Comparison of ENCODE assay signal across 8 cellular contexts in the genomic region with DNA sequence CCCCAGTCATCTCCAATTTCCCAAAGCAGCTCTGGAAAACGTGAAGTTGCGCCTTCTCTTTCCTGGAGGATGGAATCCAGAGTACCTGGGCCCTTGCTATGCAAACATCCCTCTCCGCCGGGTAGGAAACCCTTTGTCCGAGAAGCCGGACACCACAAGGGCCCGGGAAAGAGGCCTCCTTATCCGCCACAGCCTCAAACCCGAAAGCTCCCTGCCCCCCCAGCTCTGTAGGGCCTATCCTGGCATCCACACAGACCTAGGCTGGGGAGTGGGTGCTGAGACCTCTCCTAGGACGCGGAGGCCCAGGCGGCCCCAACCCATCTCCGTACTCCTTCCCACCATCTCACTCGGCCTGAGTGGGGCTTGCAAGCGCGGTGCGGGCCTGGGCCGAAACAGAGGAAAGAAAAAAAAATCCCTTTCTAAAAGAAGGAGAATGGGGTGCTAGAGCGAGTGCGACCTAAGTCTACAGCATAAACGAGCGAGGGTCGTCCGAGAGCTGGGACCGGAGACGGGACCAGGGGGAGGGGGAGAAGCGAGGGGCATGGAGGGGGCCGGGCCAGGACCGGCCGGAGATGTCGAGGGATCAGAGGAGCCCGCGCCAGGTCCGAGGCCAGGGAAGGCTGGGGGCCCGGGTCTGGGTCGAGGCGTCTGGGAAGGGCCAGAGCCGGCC. TPM values are rescaled to one million over a fixed set of nuclear protein-coding genes. Genes with fewer than 3 reads are reported as not detected.
DNase-seq lines count a peak whose midpoint lies in the region; ATAC-seq and TF ChIP-seq lines count a peak whose summit lies in the region.

No MANE protein-coding gene starts in this region.

- H3K4me3 Mint-ChIP-seq in activated naive CD8-positive, alpha-beta T cell treated with anti-CD3 and anti-CD28 coated beads, Interleukin-2, amount 10 ng/mL, durations not matched to agents 7 days and 5 days: peak overlapping the region; percentile 86

- no peaks in the 10 kb centered on the region for H3K9me3 Mint-ChIP-seq in activated naive CD8-positive, alpha-beta T cell treated with anti-CD3 and anti-CD28 coated beads, Interleukin-2, amount 10 ng/mL, durations not matched to agents 7 days and 5 days

- no peaks in the 10 kb centered on the region for H3K27me3 Mint-ChIP-seq in activated naive CD8-positive, alpha-beta T cell treated with anti-CD3 and anti-CD28 coated beads, Interleukin-2, amount 10 ng/mL, durations not matched to agents 7 days and 5 days

- peaks cover 45% of the 10 kb centered on the region for H3K4me1 Mint-ChIP-seq in activated naive CD8-positive, alpha-beta T cell treated with anti-CD3 and anti-CD28 coated beads, Interleukin-2, amount 10 ng/mL, durations not matched to agents 7 days and 5 days

- CTCF ChIA-PET in OCI-LY7 (lab: Charles Lee; ENCODE audit: unreplicated experiment): interaction anchor here (1.4 to 1.7 kb wide), 2 partner anchors 95 to 169 kb away, joined by 4 read pairs; no protein-coding TSS in a partner anchor

- peaks cover 5% of the 10 kb centered on the region for H3K36me3 Mint-ChIP-seq in activated naive CD8-positive, alpha-beta T cell treated with anti-CD3 and anti-CD28 coated beads, Interleukin-2, amount 10 ng/mL, durations not matched to agents 7 days and 5 days

- H3K9me2 ChIP-seq in OCI-LY7 (ENCODE audit: insufficient read depth, low read length): no peaks in the 10 kb centered on the region

- POLR2A ChIA-PET in OCI-LY7 (lab: Charles Lee): interaction anchor here (0.6 to 3.2 kb wide), 17 partner anchors 10 to 654 kb away, joined by 3 to 12 read pairs (median 4); partner anchors contain the start of gene STK10
- POLR2A ChIA-PET in activated naive CD8-positive, alpha-beta T cell treated with anti-CD3 and anti-CD28 coated beads, Interleukin-2, amount 10 ng/mL, durations not matched to agents 7 days and 5 days (lab: Charles Lee): interaction anchor here (0.8 to 2.5 kb wide), 12 partner anchors 10 to 618 kb away, joined by 3 to 24 read pairs (median 6); partner anchors contain the start of genes NPM1 and STK10

- H3K4me3 ChIP-seq in HAP-1 (peak overlapping the region; percentile 95), OCI-LY7 (ENCODE audit: low read depth, low read length, poor library complexity, severe bottlenecking) (peak overlapping the region; percentile 95)

- H3K27me3 ChIP-seq in HAP-1 (ENCODE audit: low read depth): no peaks in the 10 kb centered on the region

- H2AFZ ChIP-seq in OCI-LY7 (ENCODE audit: low read length): peak overlapping the region; percentile 85

- DNase-seq in Daoy (ENCODE audit: low read depth) (peak; percentile 32), HAP-1 (ENCODE audit: low spot score in 2 of 2) (peak in 1 of 2 experiments; percentile 46), OCI-LY7 (ENCODE audit: low spot score) (peak; percentile 33), left cardiac atrium (peak; percentile 34), posterior cingulate gyrus (peak in 6 of 10 donors; percentile 15 to 90 (median 45)), SKM-1 (lab: John Stamatoyannopoulos, UW; ENCODE audit: unreplicated experiment) (no peak), NCI-H1092 treated with DMSO at 0.1 percent for 48 hours (lab: John Stamatoyannopoulos, UW) (no peak)
- peak; percentile 57 for DNase-seq in activated naive CD8-positive, alpha-beta T cell treated with anti-CD3 and anti-CD28 coated beads, Interleukin-2, amount 10 ng/mL, durations not matched to agents 7 days and 5 days

- H3K4me1 ChIP-seq in HAP-1 (peaks cover 49% of the 10 kb centered on the region), OCI-LY7 (ENCODE audit: insufficient read depth, low read length, poor library complexity, severe bottlenecking) (peaks cover 39% of the 10 kb centered on the region)

- in situ Hi-C loops in HAP-1 (cut with MboI; ENCODE audit: low sequenced_read_pairs): no loop called here

- peak; percentile 0 for ATAC-seq in activated naive CD8-positive, alpha-beta T cell treated with anti-CD3 and anti-CD28 coated beads, Interleukin-2, amount 10 ng/mL, durations not matched to agents 7 days and 5 days (ENCODE audit: low read depth)
- ATAC-seq in left cardiac atrium: peak; percentile 13 to 30

- H3K9me3 ChIP-seq in HAP-1 (no peaks in the 10 kb centered on the region), OCI-LY7 (ENCODE audit: low read length) (no peaks in the 10 kb centered on the region)

- H3K27ac Mint-ChIP-seq in activated naive CD8-positive, alpha-beta T cell treated with anti-CD3 and anti-CD28 coated beads, Interleukin-2, amount 10 ng/mL, durations not matched to agents 7 days and 5 days: peak overlapping the region; percentile 96

- no TSS peak for BruUV-seq in OCI-LY7 (replicated peaks; lab: Mats Ljungman, UMichigan)

- H3K36me3 ChIP-seq in HAP-1 (replicated peaks): peaks cover 10% of the 10 kb centered on the region
- no peaks in the 10 kb centered on the region for H3K36me3 ChIP-seq in OCI-LY7 (ENCODE audit: insufficient read depth, low read length)

- H4K20me1 ChIP-seq in OCI-LY7 (ENCODE audit: insufficient read depth, low read length): peaks cover 33% of the 10 kb centered on the region; the same call in 1 of the 2 replicates

- H3K4me2 ChIP-seq in OCI-LY7 (ENCODE audit: low read length): peak overlapping the region; percentile 96

- H3K27ac ChIP-seq in OCI-LY7 (ENCODE audit: low read depth, low read length, poor library complexity, severe bottlenecking): peak overlapping the region; percentile 69

- no peak for TF ChIP-seq CTCF in OCI-LY7 (conservative IDR thresholded peaks at IDR 0.05; ENCODE audit: low read length)

- intact Hi-C loops in OCI-LY7 (cut with micrococcal nuclease; ENCODE audit: unreplicated experiment) (loop anchor here (1.0 to 5.0 kb wide), 5 partner anchors 36 to 619 kb away; partner anchors contain the start of genes NPM1, STK10 and UBTD2), left cardiac atrium (cut with DNase I) (loop anchor here in 1 of 2 donors (10.0 kb wide), 1 partner anchor 91 kb away; no protein-coding TSS in a partner anchor), posterior cingulate gyrus (cut with DNase I) (loop anchor here (2.0 to 10.0 kb wide), 3 partner anchors 94 to 611 kb away; partner anchors contain the start of gene STK10)

- peaks cover 57% of the 10 kb centered on the region for H3K79me2 ChIP-seq in OCI-LY7 (ENCODE audit: insufficient read depth, low read depth, low read length)

RNA-seq across cellular contexts. Expression of gene FBXW11, which starts 0.6 kb away (rescaled TPM):
- total RNA-seq in Daoy (2014; rRNA removed; shearing (Covaris generic)): 63.1 and 75.2 TPM in 2 replicates
- 33.0 and 40.9 TPM in 2 replicates for total RNA-seq in OCI-LY7 (2014; rRNA removed; shearing (Covaris generic))
- 46.6 and 51.5 TPM in 2 replicates for total RNA-seq in OCI-LY7 (2022)
- total RNA-seq in activated naive CD8-positive, alpha-beta T cell treated with anti-CD3 and anti-CD28 coated beads, Interleukin-2, amount 10 ng/mL, durations not matched to agents 7 days and 5 days: 10 to 100 TPM; 35.4 to 37.7 TPM
- 10 to 100 TPM; 50.3 to 55.4 TPM for total RNA-seq in left cardiac atrium

Comparison
In these comparisons a context has a peak if more than half of its experiments do, and no peak if none do; other contexts are left out.
1. DNase-seq: peak in Daoy (single experiment), OCI-LY7 (single experiment), activated naive CD8-positive, alpha-beta T cell treated with anti-CD3 and anti-CD28 coated beads, Interleukin-2, amount 10 ng/mL, durations not matched to agents 7 days and 5 days (single experiment), left cardiac atrium (single experiment) and posterior cingulate gyrus (6 of 10); none in SKM-1 (single experiment) and NCI-H1092 treated with DMSO at 0.1 percent for 48 hours (single experiment).